In the genomic region with DNA sequence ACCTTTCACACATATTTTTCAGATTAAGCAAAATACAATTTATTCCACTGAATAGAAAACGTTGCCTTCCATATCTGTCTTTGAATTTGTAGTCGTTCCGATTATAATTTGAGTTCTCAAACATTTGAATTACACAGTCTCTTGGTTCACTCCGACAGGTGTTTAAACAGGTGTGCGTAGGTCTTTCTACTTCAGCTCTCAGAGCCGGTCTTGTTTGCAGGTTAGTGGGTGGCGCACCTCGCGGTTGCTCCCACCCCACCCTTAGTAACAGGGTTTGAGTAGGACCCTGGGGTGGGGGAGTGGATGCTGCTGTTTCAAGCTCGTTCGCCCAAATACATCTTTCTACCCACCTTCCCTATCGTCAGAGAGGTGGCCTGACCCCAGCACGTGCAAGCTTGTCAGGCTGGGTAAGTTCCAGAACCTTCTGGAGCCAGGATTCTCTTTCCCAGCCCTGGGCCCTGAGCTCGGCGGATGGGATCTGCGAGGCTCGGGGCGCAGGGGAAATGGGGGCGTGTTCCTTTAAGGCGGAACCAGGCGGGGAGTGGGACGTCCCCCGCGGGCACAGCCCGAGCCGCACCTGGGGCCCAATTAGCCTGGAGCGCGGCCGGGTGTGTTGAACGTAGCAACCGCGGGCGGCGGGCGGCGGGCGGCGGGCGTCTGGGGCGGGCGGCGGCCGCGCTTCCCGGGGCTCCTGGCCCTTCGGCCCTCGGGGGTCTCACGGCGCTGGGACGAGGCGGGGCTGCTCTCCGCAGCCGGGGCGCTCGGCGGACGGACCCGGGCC, we compare ENCODE assay signal across 1 cellular context.
A peak's percentile ranks its signal among the peaks of the same experiment; 100 is the strongest.
TF ChIP-seq lines count a peak whose summit lies in the region.

A gene (plus strand): TSS at position 591 of the 781 bp plus-strand sequence.

TF ChIP-seq in H1, 55 proteins besides CTCF, POLR2A, EP300 and RAD21:
- TF ChIP-seq, protein P1, sequence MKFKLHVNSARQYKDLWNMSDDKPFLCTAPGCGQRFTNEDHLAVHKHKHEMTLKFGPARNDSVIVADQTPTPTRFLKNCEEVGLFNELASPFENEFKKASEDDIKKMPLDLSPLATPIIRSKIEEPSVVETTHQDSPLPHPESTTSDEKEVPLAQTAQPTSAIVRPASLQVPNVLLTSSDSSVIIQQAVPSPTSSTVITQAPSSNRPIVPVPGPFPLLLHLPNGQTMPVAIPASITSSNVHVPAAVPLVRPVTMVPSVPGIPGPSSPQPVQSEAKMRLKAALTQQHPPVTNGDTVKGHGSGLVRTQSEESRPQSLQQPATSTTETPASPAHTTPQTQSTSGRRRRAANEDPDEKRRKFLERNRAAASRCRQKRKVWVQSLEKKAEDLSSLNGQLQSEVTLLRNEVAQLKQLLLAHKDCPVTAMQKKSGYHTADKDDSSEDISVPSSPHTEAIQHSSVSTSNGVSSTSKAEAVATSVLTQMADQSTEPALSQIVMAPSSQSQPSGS (IDR thresholded peaks at IDR 0.05; ENCODE audit: low read length) = no peak
- TF ChIP-seq RBBP5 (IDR thresholded peaks at IDR 0.05; ENCODE audit: borderline replicate concordance, low read depth, low read length) (no peak), BRCA1 (IDR thresholded peaks at IDR 0.05; ENCODE audit: low read depth, low read length) (no peak), TAF1 (IDR thresholded peaks at IDR 0.05; ENCODE audit: low read depth, low read length) (no peak), RFX5 (IDR thresholded peaks at IDR 0.05; ENCODE audit: borderline replicate concordance, low read depth, low read length) (no peak), SRF (IDR thresholded peaks at IDR 0.05; ENCODE audit: low read depth, low read length) (no peak), SP4 (IDR thresholded peaks at IDR 0.05; ENCODE audit: low read length) (no peak), SUZ12 (IDR thresholded peaks at IDR 0.05; ENCODE audit: low read length) (no peak), TEAD4 (IDR thresholded peaks at IDR 0.05; ENCODE audit: low read depth, low read length) (no peak), CHD1 (IDR thresholded peaks at IDR 0.05; ENCODE audit: low read depth, low read length) (no peak), CHD2 (IDR thresholded peaks at IDR 0.05; ENCODE audit: low read length) (no peak), HDAC2 (IDR thresholded peaks at IDR 0.05; ENCODE audit: borderline replicate concordance in 1 of 2, low read depth in 2 of 2, low read length in 2 of 2) (0 out of 4 replicates have a peak, but pooled peaks of 1 of the 2 experiments have one; percentile 11), ZNF274 (IDR thresholded peaks at IDR 0.05; ENCODE audit: borderline replicate concordance, extremely low read depth, low read length) (no peak), POLR2AphosphoS5 (IDR thresholded peaks at IDR 0.05; ENCODE audit: low read depth, low read length) (no peak), EGR1 (IDR thresholded peaks at IDR 0.05; ENCODE audit: borderline replicate concordance, low read depth, low read length) (no peak), NRF1 (IDR thresholded peaks at IDR 0.05; ENCODE audit: low read depth, low read length) (no peak), TAF7 (optimal IDR thresholded peaks at IDR 0.05; ENCODE audit: borderline replicate concordance, low read depth, low read length) (no peak), EZH2 (IDR thresholded peaks at IDR 0.05; ENCODE audit: low read depth, low read length, severe bottlenecking) (no peak), SAP30 (IDR thresholded peaks at IDR 0.05; ENCODE audit: insufficient read depth, insufficient replicate concordance, low read length) (no peak), CREB1 (IDR thresholded peaks at IDR 0.05) (no peak), TBP (IDR thresholded peaks at IDR 0.05; ENCODE audit: low read depth, low read length) (no peak), KDM5A (IDR thresholded peaks at IDR 0.05; ENCODE audit: low read length) (no peak), CBX5 (IDR thresholded peaks at IDR 0.05; ENCODE audit: low read depth, low read length) (no peak), KDM1A (IDR thresholded peaks at IDR 0.05; ENCODE audit: borderline replicate concordance, low read length) (no peak), GABPA (IDR thresholded peaks at IDR 0.05; ENCODE audit: borderline replicate concordance, insufficient read depth, low read length) (no peak), JUND (IDR thresholded peaks at IDR 0.05; ENCODE audit: low read length) (no peak), ASH2L (IDR thresholded peaks at IDR 0.05; ENCODE audit: low read length) (peak; percentile 15), CBX8 (IDR thresholded peaks at IDR 0.05; ENCODE audit: borderline replicate concordance, low read depth, low read length) (no peak)
- TF ChIP-seq, protein P2, sequence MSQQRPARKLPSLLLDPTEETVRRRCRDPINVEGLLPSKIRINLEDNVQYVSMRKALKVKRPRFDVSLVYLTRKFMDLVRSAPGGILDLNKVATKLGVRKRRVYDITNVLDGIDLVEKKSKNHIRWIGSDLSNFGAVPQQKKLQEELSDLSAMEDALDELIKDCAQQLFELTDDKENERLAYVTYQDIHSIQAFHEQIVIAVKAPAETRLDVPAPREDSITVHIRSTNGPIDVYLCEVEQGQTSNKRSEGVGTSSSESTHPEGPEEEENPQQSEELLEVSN (IDR thresholded peaks at IDR 0.05) = peak; percentile 84
- TF ChIP-seq, protein P3, sequence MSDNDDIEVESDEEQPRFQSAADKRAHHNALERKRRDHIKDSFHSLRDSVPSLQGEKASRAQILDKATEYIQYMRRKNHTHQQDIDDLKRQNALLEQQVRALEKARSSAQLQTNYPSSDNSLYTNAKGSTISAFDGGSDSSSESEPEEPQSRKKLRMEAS (IDR thresholded peaks at IDR 0.05) = peak; percentile 95
